ENCODE assay signal across 1 cellular context in the genomic region with DNA sequence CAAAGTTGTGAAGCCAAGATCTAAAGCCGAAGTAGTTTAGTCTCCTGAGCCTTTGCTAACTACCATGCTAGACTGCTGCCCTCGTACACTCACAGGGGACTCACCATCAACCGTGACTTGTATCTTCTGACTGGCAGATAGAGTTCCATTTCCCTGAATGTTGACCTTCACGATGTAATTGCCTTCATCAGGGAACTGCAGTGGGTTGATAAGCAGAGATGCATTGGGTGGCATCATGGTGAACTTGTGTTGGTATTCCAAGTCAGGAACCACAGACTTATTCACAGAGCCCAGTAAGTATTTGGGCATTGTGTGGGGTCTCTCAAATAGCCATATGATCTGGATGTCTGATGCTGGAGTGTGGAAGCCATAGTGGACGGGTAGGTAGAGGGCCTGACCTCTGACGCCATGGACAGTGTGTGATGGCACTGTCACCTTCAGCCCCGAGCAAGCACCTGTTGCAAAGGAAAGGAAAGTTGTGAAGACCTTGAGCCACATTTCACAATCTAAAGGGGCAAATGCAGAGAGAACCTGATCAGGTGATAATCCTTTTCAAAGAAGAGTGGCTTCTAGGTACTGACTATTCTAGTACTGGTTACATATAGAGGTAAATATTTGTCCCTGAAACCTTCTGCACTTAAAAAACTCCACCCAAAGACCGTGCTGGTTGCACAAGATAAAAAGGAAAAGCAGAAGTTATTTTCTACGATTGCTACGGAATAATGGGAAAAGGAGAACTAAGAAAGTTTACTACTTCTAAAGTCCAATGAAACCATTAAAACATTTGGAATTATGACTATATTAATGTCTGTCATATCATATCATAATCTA.
A peak's percentile ranks its signal among the peaks of the same experiment; 100 is the strongest.
TF ChIP-seq lines count a peak whose summit lies in the region.

No MANE protein-coding gene starts in this region.

TF ChIP-seq in K562, 482 proteins besides CTCF, POLR2A, EP300 and RAD21 (continued from another document):
- TF ChIP-seq, protein P1, sequence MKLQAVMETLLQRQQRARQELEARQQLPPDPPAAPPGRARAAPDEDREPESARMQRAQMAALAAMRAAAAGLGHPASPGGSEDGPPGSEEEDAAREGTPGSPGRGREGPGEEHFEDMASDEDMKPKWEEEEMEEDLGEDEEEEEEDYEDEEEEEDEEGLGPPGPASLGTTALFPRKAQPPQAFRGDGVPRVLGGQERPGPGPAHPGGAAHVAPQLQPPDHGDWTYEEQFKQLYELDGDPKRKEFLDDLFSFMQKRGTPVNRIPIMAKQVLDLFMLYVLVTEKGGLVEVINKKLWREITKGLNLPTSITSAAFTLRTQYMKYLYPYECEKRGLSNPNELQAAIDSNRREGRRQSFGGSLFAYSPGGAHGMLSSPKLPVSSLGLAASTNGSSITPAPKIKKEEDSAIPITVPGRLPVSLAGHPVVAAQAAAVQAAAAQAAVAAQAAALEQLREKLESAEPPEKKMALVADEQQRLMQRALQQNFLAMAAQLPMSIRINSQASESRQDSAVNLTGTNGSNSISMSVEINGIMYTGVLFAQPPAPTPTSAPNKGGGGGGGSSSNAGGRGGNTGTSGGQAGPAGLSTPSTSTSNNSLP (IDR thresholded peaks at IDR 0.05; ENCODE audit: borderline replicate concordance, low read depth, low read length), result no peak
- TF ChIP-seq ELF1 (tag; IDR thresholded peaks at IDR 0.05) (no peak), HOXB6 (CRISPR knock-in tag; IDR thresholded peaks at IDR 0.05; ENCODE audit: borderline replicate concordance) (no peak), DPF2 (IDR thresholded peaks at IDR 0.05) (peak; percentile 69; the same call in 1 of the 2 replicates), GABPA (tag; conservative IDR thresholded peaks at IDR 0.05; ENCODE audit: low read depth) (no peak), MTF1 (CRISPR knock-in tag; IDR thresholded peaks at IDR 0.05; ENCODE audit: borderline replicate concordance) (no peak), RFX5 (IDR thresholded peaks at IDR 0.05; ENCODE audit: low read depth, low read length) (no peak), ZNF589 (CRISPR knock-in tag; IDR thresholded peaks at IDR 0.05; ENCODE audit: low read depth) (no peak), PURB (CRISPR knock-in tag; IDR thresholded peaks at IDR 0.05; ENCODE audit: low read depth) (no peak), SNIP1 (IDR thresholded peaks at IDR 0.05; ENCODE audit: low read depth) (no peak), ZNF212 (CRISPR knock-in tag; IDR thresholded peaks at IDR 0.05) (no peak), ZNF41 (CRISPR knock-in tag; conservative IDR thresholded peaks at IDR 0.05) (no peak), SMARCE1 (IDR thresholded peaks at IDR 0.05) (peak; percentile 71; the same call in 1 of the 2 replicates), NR2F6 (CRISPR knock-in tag; IDR thresholded peaks at IDR 0.05) (no peak), TRIM28 (IDR thresholded peaks at IDR 0.05) (no peak), ZNF444 (CRISPR knock-in tag; IDR thresholded peaks at IDR 0.05) (no peak)
- TF ChIP-seq, protein P2, sequence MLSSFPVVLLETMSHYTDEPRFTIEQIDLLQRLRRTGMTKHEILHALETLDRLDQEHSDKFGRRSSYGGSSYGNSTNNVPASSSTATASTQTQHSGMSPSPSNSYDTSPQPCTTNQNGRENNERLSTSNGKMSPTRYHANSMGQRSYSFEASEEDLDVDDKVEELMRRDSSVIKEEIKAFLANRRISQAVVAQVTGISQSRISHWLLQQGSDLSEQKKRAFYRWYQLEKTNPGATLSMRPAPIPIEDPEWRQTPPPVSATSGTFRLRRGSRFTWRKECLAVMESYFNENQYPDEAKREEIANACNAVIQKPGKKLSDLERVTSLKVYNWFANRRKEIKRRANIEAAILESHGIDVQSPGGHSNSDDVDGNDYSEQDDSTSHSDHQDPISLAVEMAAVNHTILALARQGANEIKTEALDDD (IDR thresholded peaks at IDR 0.05), result peak; percentile 88
- TF ChIP-seq, protein P3, sequence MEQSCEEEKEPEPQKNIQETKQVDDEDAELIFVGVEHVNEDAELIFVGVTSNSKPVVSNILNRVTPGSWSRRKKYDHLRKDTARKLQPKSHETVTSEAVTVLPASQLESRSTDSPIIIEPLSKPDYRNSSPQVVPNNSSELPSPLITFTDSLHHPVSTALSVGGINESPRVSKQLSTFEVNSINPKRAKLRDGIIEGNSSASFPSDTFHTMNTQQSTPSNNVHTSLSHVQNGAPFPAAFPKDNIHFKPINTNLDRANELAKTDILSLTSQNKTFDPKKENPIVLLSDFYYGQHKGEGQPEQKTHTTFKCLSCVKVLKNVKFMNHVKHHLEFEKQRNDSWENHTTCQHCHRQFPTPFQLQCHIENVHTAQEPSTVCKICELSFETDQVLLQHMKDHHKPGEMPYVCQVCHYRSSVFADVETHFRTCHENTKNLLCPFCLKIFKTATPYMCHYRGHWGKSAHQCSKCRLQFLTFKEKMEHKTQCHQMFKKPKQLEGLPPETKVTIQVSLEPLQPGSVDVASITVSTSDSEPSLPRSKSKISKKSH (CRISPR knock-in tag; IDR thresholded peaks at IDR 0.05), result no peak
- TF ChIP-seq, protein P4, sequence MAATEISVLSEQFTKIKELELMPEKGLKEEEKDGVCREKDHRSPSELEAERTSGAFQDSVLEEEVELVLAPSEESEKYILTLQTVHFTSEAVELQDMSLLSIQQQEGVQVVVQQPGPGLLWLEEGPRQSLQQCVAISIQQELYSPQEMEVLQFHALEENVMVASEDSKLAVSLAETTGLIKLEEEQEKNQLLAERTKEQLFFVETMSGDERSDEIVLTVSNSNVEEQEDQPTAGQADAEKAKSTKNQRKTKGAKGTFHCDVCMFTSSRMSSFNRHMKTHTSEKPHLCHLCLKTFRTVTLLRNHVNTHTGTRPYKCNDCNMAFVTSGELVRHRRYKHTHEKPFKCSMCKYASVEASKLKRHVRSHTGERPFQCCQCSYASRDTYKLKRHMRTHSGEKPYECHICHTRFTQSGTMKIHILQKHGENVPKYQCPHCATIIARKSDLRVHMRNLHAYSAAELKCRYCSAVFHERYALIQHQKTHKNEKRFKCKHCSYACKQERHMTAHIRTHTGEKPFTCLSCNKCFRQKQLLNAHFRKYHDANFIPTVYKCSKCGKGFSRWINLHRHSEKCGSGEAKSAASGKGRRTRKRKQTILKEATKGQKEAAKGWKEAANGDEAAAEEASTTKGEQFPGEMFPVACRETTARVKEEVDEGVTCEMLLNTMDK (IDR thresholded peaks at IDR 0.05; ENCODE audit: borderline replicate concordance, insufficient read depth, low read depth, low read length, poor library complexity, severe bottlenecking), result no peak
